4 cellular contexts compared by ENCODE assay signal in the genomic region with DNA sequence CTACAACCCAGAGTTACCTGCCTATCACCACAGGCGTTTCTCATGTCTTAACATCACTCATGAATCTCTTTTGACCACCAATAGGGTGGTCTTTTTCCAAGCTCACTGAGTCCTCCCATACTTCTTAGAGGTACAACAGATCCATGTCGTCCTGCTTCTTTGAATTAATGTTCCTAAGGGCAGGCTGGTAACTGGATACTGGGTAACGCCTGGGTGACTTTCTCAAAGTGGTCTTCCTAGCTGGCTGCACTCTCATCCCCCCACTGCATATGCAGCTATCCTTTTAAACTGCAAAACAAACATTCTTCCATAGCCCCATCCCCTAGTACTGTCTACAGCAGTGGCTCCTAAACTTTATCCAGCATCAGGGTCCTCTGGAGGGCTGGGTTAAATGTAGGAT.
"Had no signal": no experiment of that assay in that cellular context is flagged by ENCODE, and none has a peak within 500 bp of the region (broad histone marks: within the 10 kb centered on the region; RNA-seq: fewer than 3 reads in every experiment).

No MANE protein-coding gene starts in this region.

- DNase-seq: H9, HCEC 1CT, IMR-90 had no signal

- H3K27ac Mint-ChIP-seq: GM23338, H9 had no signal

- H3K4me3 ChIP-seq: GM23338 had no signal

- H3K4me2 ChIP-seq: GM23338 had no signal

- H2AFZ ChIP-seq: GM23338 had no signal

- H3K4me3 Mint-ChIP-seq: GM23338, H9 had no signal

- ATAC-seq: GM23338 had no signal
